Comparison of ENCODE assay signal across 19 cellular contexts in genomic region chr14:64686216-64686615, GRCh38.
"Had no signal": no experiment of that assay in that cellular context is flagged by ENCODE, and none has a peak within 500 bp of the region (broad histone marks: within the 10 kb centered on the region; RNA-seq: fewer than 3 reads in every experiment).

No MANE protein-coding gene starts in this region.

- H3K9me3 ChIP-seq: left ventricle myocardium inferior, ovary, thyroid gland, vagina had no signal

- H3K4me2 ChIP-seq: smooth muscle cell had no signal

- H3K27me3 Mint-ChIP-seq: activated CD4-positive, alpha-beta memory T cell treated with anti-CD3 and anti-CD28 coated beads, Interleukin-2, amount 10 ng/mL, durations not matched to agents 7 days and 5 days had no signal

- H3K27ac Mint-ChIP-seq: activated CD4-positive, alpha-beta memory T cell treated with anti-CD3 and anti-CD28 coated beads, Interleukin-2, amount 10 ng/mL, durations not matched to agents 7 days and 5 days; activated naive CD8-positive, alpha-beta T cell treated with anti-CD3 and anti-CD28 coated beads, Interleukin-2, amount 10 ng/mL, durations not matched to agents 7 days and 5 days; activated T-helper 2 cell treated with anti-CD3 and anti-CD28 coated beads, Interferon-gamma antibody, Interleukin-2, Interleukin-4, amounts not matched to agents 10 μg/mL and 5 μg/mL and 100 μg/mL, durations not matched to agents 14 hours and 24 hours and 36 hours; stimulated activated naive B cell treated with anti-CD40 and anti-IgM and Interleukin-4, amounts not matched to agents 10 μg/mL and 1 μg/mL and 100 μg/mL, for 72 hours had no signal

- H3K4me1 Mint-ChIP-seq: stimulated activated naive B cell treated with anti-CD40 and anti-IgM and Interleukin-4, amounts not matched to agents 10 μg/mL and 1 μg/mL and 100 μg/mL, for 72 hours had no signal

- H3K4me3 Mint-ChIP-seq: activated CD4-positive, alpha-beta memory T cell treated with anti-CD3 and anti-CD28 coated beads, Interleukin-2, amount 10 ng/mL, durations not matched to agents 7 days and 5 days; activated naive CD8-positive, alpha-beta T cell treated with anti-CD3 and anti-CD28 coated beads, Interleukin-2, amount 10 ng/mL, durations not matched to agents 7 days and 5 days; stimulated activated naive B cell treated with anti-CD40 and anti-IgM and Interleukin-4, amounts not matched to agents 10 μg/mL and 1 μg/mL and 100 μg/mL, for 72 hours; WTC11 had no signal

- H3K27me3 ChIP-seq: ovary, thyroid gland, vagina had no signal

- DNase-seq: activated CD4-positive, alpha-beta memory T cell treated with anti-CD3 and anti-CD28 coated beads, Interleukin-2, amount 10 ng/mL, durations not matched to agents 7 days and 5 days; activated CD4-positive, alpha-beta T cell treated with anti-CD3 and anti-CD28 coated beads for 4 hours; activated naive CD4-positive, alpha-beta T cell treated with Interleukin-2 at 50 U/mL for 16 hours; activated naive CD8-positive, alpha-beta T cell treated with anti-CD3 and anti-CD28 coated beads, Interleukin-2, amount 10 ng/mL, durations not matched to agents 7 days and 5 days; activated T-cell treated with anti-CD3 and anti-CD28 coated beads, Interleukin-2, amount 50 U/mL, for 1 hour; erythroblast; foreskin melanocyte; kidney; left ventricle myocardium inferior; mammary epithelial cell; stimulated activated CD4-positive, alpha-beta T cell treated with anti-CD3 and anti-CD28 coated beads, Interleukin-4, amount 100 ng/mL, for 24 hours; stimulated activated naive B cell treated with anti-CD40 and anti-IgM and Interleukin-4, amounts not matched to agents 10 μg/mL and 1 μg/mL and 100 μg/mL, for 72 hours; thyroid gland had no signal

- H3K36me3 Mint-ChIP-seq: activated naive CD8-positive, alpha-beta T cell treated with anti-CD3 and anti-CD28 coated beads, Interleukin-2, amount 10 ng/mL, durations not matched to agents 7 days and 5 days; stimulated activated naive B cell treated with anti-CD40 and anti-IgM and Interleukin-4, amounts not matched to agents 10 μg/mL and 1 μg/mL and 100 μg/mL, for 72 hours; WTC11 had no signal

- ATAC-seq: sciatic nerve; stimulated activated naive B cell treated with anti-CD40 and anti-IgM and Interleukin-4, amounts not matched to agents 10 μg/mL and 1 μg/mL and 100 μg/mL, for 72 hours had no signal

- H3K27ac ChIP-seq: left ventricle myocardium inferior, ovary, thyroid gland, vagina had no signal

- H3K9me3 Mint-ChIP-seq: activated CD4-positive, alpha-beta memory T cell treated with anti-CD3 and anti-CD28 coated beads, Interleukin-2, amount 10 ng/mL, durations not matched to agents 7 days and 5 days; activated naive CD8-positive, alpha-beta T cell treated with anti-CD3 and anti-CD28 coated beads, Interleukin-2, amount 10 ng/mL, durations not matched to agents 7 days and 5 days; activated T-helper 2 cell treated with anti-CD3 and anti-CD28 coated beads, Interferon-gamma antibody, Interleukin-2, Interleukin-4, amounts not matched to agents 10 μg/mL and 5 μg/mL and 100 μg/mL, durations not matched to agents 14 hours and 24 hours and 36 hours; stimulated activated naive B cell treated with anti-CD40 and anti-IgM and Interleukin-4, amounts not matched to agents 10 μg/mL and 1 μg/mL and 100 μg/mL, for 72 hours; WTC11 had no signal
